Comparison of ENCODE assay signal across 12 cellular contexts in the genomic region with DNA sequence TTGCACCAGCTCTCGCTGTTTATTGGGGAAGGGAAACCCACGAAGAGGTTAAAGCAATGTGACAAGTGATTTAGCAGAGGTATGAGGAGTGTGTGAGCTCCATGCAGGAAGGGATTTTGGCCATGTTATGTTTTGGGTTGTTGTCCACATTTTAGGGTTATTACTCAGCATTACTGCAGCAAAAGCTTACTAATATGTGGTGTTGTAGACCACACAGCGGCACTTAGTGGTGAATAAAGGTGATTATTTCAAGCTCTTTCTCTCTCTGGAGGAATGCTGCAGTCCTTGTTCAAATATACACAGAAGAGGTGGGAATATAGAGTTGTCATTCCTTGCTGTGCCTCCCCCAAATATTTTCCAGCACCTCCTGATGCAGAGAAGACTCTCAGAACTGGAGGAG. TPM values are rescaled to one million over a fixed set of nuclear protein-coding genes. Genes with fewer than 3 reads are reported as not detected.
DNase-seq lines count a peak whose midpoint lies in the region; ATAC-seq and TF ChIP-seq lines count a peak whose summit lies in the region.
"Had no signal": no experiment of that assay in that cellular context is flagged by ENCODE, and none has a peak within 500 bp of the region (broad histone marks: within the 10 kb centered on the region; RNA-seq: fewer than 3 reads in every experiment).

No MANE protein-coding gene starts in this region.

- no peak for ATAC-seq in CD4-positive, alpha-beta T cell (ENCODE audit: poor library complexity)
- peak; percentile 86 for ATAC-seq in IMR-90 (ENCODE audit: low read depth)
- no peak for ATAC-seq in HG03045 (IDR thresholded peaks at IDR 0.05; ENCODE audit: unreplicated experiment)
- ATAC-seq in HG03342 (IDR thresholded peaks at IDR 0.05; ENCODE audit: unreplicated experiment), result no peak
- ATAC-seq: sciatic nerve had no signal

- peak; percentile 33; the same call in 1 of the 2 replicates for TF ChIP-seq RAD21 in IMR-90 (IDR thresholded peaks at IDR 0.05; ENCODE audit: low read length)

- no CpG with 5 or more reads among the region's 3 CpGs for WGBS in IMR-90 (ENCODE audit: extremely low coverage in 2 of 2, insufficient read length in 1 of 2), 2 experiments

- no peak overlapping the region for H3K23ac ChIP-seq in IMR-90 (ENCODE audit: low read depth, low read length)

- H3K14ac ChIP-seq in IMR-90 (replicated peaks; ENCODE audit: low read depth, low read length), result no peak overlapping the region

- POLR2A ChIA-PET in CD4-positive, alpha-beta T cell (lab: Charles Lee), result interaction anchor here (1.0 kb wide), 1 partner anchor 236 kb away, joined by 3 read pairs; no protein-coding TSS in a partner anchor
- POLR2A ChIA-PET in IMR-90 (lab: Charles Lee; ENCODE audit: unreplicated experiment), result interaction anchor here (0.5 kb wide), 1 partner anchor 179 kb away, joined by 5 read pairs; no protein-coding TSS in a partner anchor

- H2BK20ac ChIP-seq in IMR-90 (ENCODE audit: low read depth, low read length), result no peak overlapping the region

- H3K27ac Mint-ChIP-seq in CD4-positive, alpha-beta T cell, result peak overlapping the region; percentile 4
- H3K27ac Mint-ChIP-seq: activated naive CD8-positive, alpha-beta T cell treated with anti-CD3 and anti-CD28 coated beads, Interleukin-2, amount 10 ng/mL, durations not matched to agents 7 days and 5 days; naive B cell had no signal

- H3K27me3 ChIP-seq in CD4-positive, alpha-beta T cell (ENCODE audit: control insufficient read depth, insufficient read depth, low read length), result no peaks in the 10 kb centered on the region
- peaks cover 34% of the 10 kb centered on the region for H3K27me3 ChIP-seq in IMR-90 (ENCODE audit: control insufficient read depth, insufficient read depth, low read length)

- DNase-seq in CD4-positive, alpha-beta T cell, result no peak
- DNase-seq in IMR-90 (peak; percentile 77), astrocyte of the hippocampus (ENCODE audit: low read depth, low spot score) (peak; percentile 78), iris pigment epithelial cell (ENCODE audit: low read depth) (peak; percentile 67), middle frontal gyrus (ENCODE audit: extremely low spot score, low spot score) (no peak)
- no peak for DNase-seq in stimulated activated CD4-positive, alpha-beta T cell treated with anti-CD3 and anti-CD28 coated beads, Interleukin-4, amount 100 ng/mL, for 4 hours
- DNase-seq: activated naive CD8-positive, alpha-beta T cell treated with anti-CD3 and anti-CD28 coated beads, Interleukin-2, amount 10 ng/mL, durations not matched to agents 7 days and 5 days; naive B cell; NCI-H187 had no signal

- H2BK120ac ChIP-seq in IMR-90 (ENCODE audit: low read depth, low read length), result no peak overlapping the region

- H2BK5ac ChIP-seq in IMR-90 (ENCODE audit: low read depth, low read length, poor library complexity, severe bottlenecking), result no peak overlapping the region

- no peak overlapping the region for H4K91ac ChIP-seq in IMR-90 (ENCODE audit: insufficient read depth, low read depth, low read length)

- intact Hi-C loops in CD4-positive, alpha-beta T cell (cut with DNase I, micrococcal nuclease), result no loop called here
- intact Hi-C loops in IMR-90 (cut with micrococcal nuclease), result no loop called here

- no TSS peak for BruUV-seq in IMR-90 (replicated peaks; lab: Mats Ljungman, UMichigan)

- H2BK15ac ChIP-seq in IMR-90 (ENCODE audit: low read depth, low read length), result no peak overlapping the region

- no peak overlapping the region for H3K27ac ChIP-seq in CD4-positive, alpha-beta T cell (ENCODE audit: low read depth, low read length)
- H3K27ac ChIP-seq in IMR-90 (ENCODE audit: insufficient read depth, low read length), result no peak overlapping the region

- H3K27me3 Mint-ChIP-seq in CD4-positive, alpha-beta T cell, result no peaks in the 10 kb centered on the region
- H3K27me3 Mint-ChIP-seq: activated naive CD8-positive, alpha-beta T cell treated with anti-CD3 and anti-CD28 coated beads, Interleukin-2, amount 10 ng/mL, durations not matched to agents 7 days and 5 days; naive B cell had no signal

- dilution Hi-C loops in IMR-90 (cut with HindIII; ENCODE audit: low sequenced_read_pairs, unreplicated experiment), result no loop called here

- H3K9me3 Mint-ChIP-seq in CD4-positive, alpha-beta T cell, result no peaks in the 10 kb centered on the region
- H3K9me3 Mint-ChIP-seq: activated naive CD8-positive, alpha-beta T cell treated with anti-CD3 and anti-CD28 coated beads, Interleukin-2, amount 10 ng/mL, durations not matched to agents 7 days and 5 days had no signal

- H2AK5ac ChIP-seq in IMR-90 (ENCODE audit: low read depth, low read length), result no peak overlapping the region

- no peak overlapping the region for H3K4me3 Mint-ChIP-seq in CD4-positive, alpha-beta T cell
- H3K4me3 Mint-ChIP-seq: activated naive CD8-positive, alpha-beta T cell treated with anti-CD3 and anti-CD28 coated beads, Interleukin-2, amount 10 ng/mL, durations not matched to agents 7 days and 5 days; naive B cell had no signal

- no peak overlapping the region for H4K5ac ChIP-seq in IMR-90 (ENCODE audit: low read depth, low read length)

- no peak overlapping the region for H3K9ac ChIP-seq in IMR-90 (ENCODE audit: low read depth, low read length)

- H3K9me3 ChIP-seq in CD4-positive, alpha-beta T cell (ENCODE audit: control insufficient read depth, low read length), result no peaks in the 10 kb centered on the region
- H3K9me3 ChIP-seq in IMR-90 (ENCODE audit: control insufficient read depth, insufficient read depth, low read length), result no peaks in the 10 kb centered on the region

- CTCF ChIA-PET in CD4-positive, alpha-beta T cell (lab: Charles Lee), result interaction anchor here (0.7 kb wide), 2 partner anchors 12 to 90 kb away, joined by 3 read pairs; no protein-coding TSS in a partner anchor
- CTCF ChIA-PET in IMR-90 (lab: Yijun Ruan, JAX), result interaction anchor here (0.5 to 1.8 kb wide), 10 partner anchors 9 to 540 kb away, joined by 3 to 15 read pairs (median 3); no protein-coding TSS in a partner anchor

- no peak overlapping the region for H4K8ac ChIP-seq in IMR-90 (ENCODE audit: low read depth in 2 of 2, low read length in 2 of 2)

- in situ Hi-C loops in IMR-90 (cut with MboI; ENCODE audit: low sequenced_read_pairs), result loop anchor here (10.0 kb wide), 1 partner anchor 597 kb away; no protein-coding TSS in a partner anchor

- H3K36me3 Mint-ChIP-seq in CD4-positive, alpha-beta T cell (ENCODE audit: low read depth), result no peaks in the 10 kb centered on the region
- H3K36me3 Mint-ChIP-seq: activated naive CD8-positive, alpha-beta T cell treated with anti-CD3 and anti-CD28 coated beads, Interleukin-2, amount 10 ng/mL, durations not matched to agents 7 days and 5 days; naive B cell had no signal

- H3K4ac ChIP-seq in IMR-90 (ENCODE audit: low read depth, low read length), result no peak overlapping the region

- H3K4me2 ChIP-seq in IMR-90 (ENCODE audit: low read depth, low read length), result no peak overlapping the region

- H3K9me1 ChIP-seq in IMR-90 (ENCODE audit: insufficient read depth, low read length), result peaks cover 8% of the 10 kb centered on the region; the same call in 1 of the 2 replicates

- no peak for TF ChIP-seq CTCF in CD4-positive, alpha-beta T cell (IDR thresholded peaks at IDR 0.05)
- peak; percentile 47 for TF ChIP-seq CTCF in IMR-90 (conservative IDR thresholded peaks at IDR 0.05; ENCODE audit: low read depth, low read length)

- no peaks in the 10 kb centered on the region for H4K20me1 ChIP-seq in IMR-90 (ENCODE audit: insufficient read depth, low read length)

- no peak overlapping the region for H3K56ac ChIP-seq in IMR-90 (ENCODE audit: extremely low read depth, insufficient read depth, low read length)

- no peaks in the 10 kb centered on the region for H3K36me3 ChIP-seq in IMR-90 (ENCODE audit: control insufficient read depth, insufficient read depth, low read length)

- TF ChIP-seq POLR2A in IMR-90 (IDR thresholded peaks at IDR 0.05; ENCODE audit: low read depth, low read length), result no peak

- no peak overlapping the region for H3K4me3 ChIP-seq in IMR-90 (ENCODE audit: insufficient read depth, low read depth, low read length)

- H3K4me1 ChIP-seq in IMR-90 (ENCODE audit: control insufficient read depth, insufficient read depth, low read length), result peaks cover 15% of the 10 kb centered on the region; the same call in 1 of the 2 replicates

- peaks cover 16% of the 10 kb centered on the region for H3K4me1 Mint-ChIP-seq in CD4-positive, alpha-beta T cell (ENCODE audit: low read depth)
- H3K4me1 Mint-ChIP-seq: naive B cell had no signal

- no peaks in the 10 kb centered on the region for H3K79me1 ChIP-seq in IMR-90 (ENCODE audit: low read depth in 1 of 2, low read length in 2 of 2)

- peak overlapping the region; percentile 17 for H2AK9ac ChIP-seq in IMR-90 (replicated peaks; ENCODE audit: low read depth, low read length, poor library complexity)

- H3K18ac ChIP-seq in IMR-90 (ENCODE audit: low read depth, low read length), result no peak overlapping the region

- peak overlapping the region; percentile 49 for H2AFZ ChIP-seq in IMR-90 (replicated peaks; ENCODE audit: low read length, poor library complexity)

TF ChIP-seq in IMR-90, 13 proteins besides CTCF, POLR2A, EP300 and RAD21 (continues in another document):
- TF ChIP-seq SMC3 (IDR thresholded peaks at IDR 0.05; ENCODE audit: low read depth, low read length), result peak; percentile 46
- no peak for TF ChIP-seq RFX5 (IDR thresholded peaks at IDR 0.05; ENCODE audit: low read depth, low read length)
- no peak for TF ChIP-seq NFE2L2 (IDR thresholded peaks at IDR 0.05; ENCODE audit: low read depth, low read length)
- TF ChIP-seq CHD1 (IDR thresholded peaks at IDR 0.05; ENCODE audit: low read depth, low read length), result no peak
- TF ChIP-seq USF2 (IDR thresholded peaks at IDR 0.05; ENCODE audit: low read depth, low read length), result no peak
- no peak for TF ChIP-seq MAZ (IDR thresholded peaks at IDR 0.05; ENCODE audit: borderline replicate concordance, low read depth, low read length)
- TF ChIP-seq FOS (IDR thresholded peaks at IDR 0.05; ENCODE audit: low read depth, low read length), result 0 out of 2 replicates have a peak, but pooled peaks have one; percentile 23
- TF ChIP-seq MAFK (IDR thresholded peaks at IDR 0.05; ENCODE audit: low read depth, low read length), result peak; percentile 36; the same call in 1 of the 2 replicates
- TF ChIP-seq CEBPB (IDR thresholded peaks at IDR 0.05; ENCODE audit: low read depth, low read length), result no peak
- TF ChIP-seq RCOR1 (IDR thresholded peaks at IDR 0.05; ENCODE audit: insufficient replicate concordance, low read length), result no peak

RNA-seq across cellular contexts. Expression of gene AKNA, which starts 29.7 kb away (rescaled TPM):
- total RNA-seq in CD4-positive, alpha-beta T cell, result 100 to 1,000 TPM; 247 to 258 TPM
- total RNA-seq in IMR-90 (2012; rRNA removed), result 2.7 and 2.8 TPM in 2 replicates
- polyA plus RNA-seq in IMR-90 (2012; rRNA removed), result 7.2 and 7.3 TPM in 2 replicates
- polyA plus RNA-seq in IMR-90 (2012; cell fraction: cytosol; rRNA removed), result 1.3 and 5.9 TPM in 2 replicates
- polyA plus RNA-seq in IMR-90 (2012; cell fraction: nucleus; rRNA removed; ENCODE audit: low replicate concordance), result 23.5 and 29.0 TPM in 2 replicates

Comparison
In these comparisons a context has a peak if more than half of its experiments do, and no peak if none do; other contexts are left out.
1. DNase-seq: peak in IMR-90 (single experiment), astrocyte of the hippocampus (single experiment) and iris pigment epithelial cell (single experiment); none in CD4-positive, alpha-beta T cell (0 of 10), stimulated activated CD4-positive, alpha-beta T cell treated with anti-CD3 and anti-CD28 coated beads, Interleukin-4, amount 100 ng/mL, for 4 hours (0 of 2) and middle frontal gyrus (single experiment).
2. RNA of gene AKNA, which starts 29.7 kb away (total RNA-seq): 247 to 258 TPM in CD4-positive, alpha-beta T cell; 2.7 to 2.8 TPM in IMR-90; every median in the first group is over 10 times any median in the second.